In the genomic region with DNA sequence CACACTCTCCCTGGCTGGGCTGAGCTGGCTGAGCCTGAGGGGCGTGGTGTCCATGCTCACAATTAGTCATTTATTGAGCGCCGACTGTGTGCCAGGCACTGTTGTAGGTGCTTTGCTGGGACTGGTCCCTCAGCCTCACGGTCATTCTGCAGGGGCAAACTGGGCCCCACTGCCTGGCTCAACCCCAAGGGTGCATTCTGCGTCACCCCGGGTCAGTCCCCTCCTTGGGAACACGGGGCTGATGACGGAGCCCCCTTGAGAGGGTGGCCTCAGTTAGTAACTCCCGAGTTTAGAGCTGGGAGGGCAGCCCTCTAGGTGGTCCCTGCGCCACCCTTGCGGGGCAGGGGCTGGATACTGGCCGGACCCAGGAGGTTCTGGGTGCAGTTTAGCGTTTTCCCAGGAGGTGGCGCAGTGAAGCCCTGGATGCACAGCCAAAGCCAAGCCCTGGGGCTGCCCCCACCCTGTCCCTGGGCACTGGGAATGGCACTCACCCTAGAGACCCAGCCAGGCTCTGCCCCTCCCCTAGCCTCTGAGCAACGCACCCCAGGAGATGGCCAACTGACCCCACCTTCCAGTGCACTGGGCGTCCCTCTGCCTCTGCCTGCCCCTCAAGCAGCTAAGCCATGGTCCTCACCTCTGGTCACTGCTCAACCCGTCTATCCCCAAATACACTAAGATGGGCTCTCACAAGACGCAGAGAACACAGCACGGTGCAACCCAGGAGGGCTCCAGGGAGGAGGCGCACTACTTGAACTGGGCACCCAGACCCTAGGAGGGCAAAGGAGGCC, we compare ENCODE assay signal across 9 cellular contexts.
DNase-seq lines count a peak whose midpoint lies in the region; ATAC-seq and TF ChIP-seq lines count a peak whose summit lies in the region.
"Had no signal": no experiment of that assay in that cellular context is flagged by ENCODE, and none has a peak within 500 bp of the region (broad histone marks: within the 10 kb centered on the region; RNA-seq: fewer than 3 reads in every experiment).

No MANE protein-coding gene starts in this region.

- ATAC-seq in activated T-cell treated with anti-CD3 and anti-CD28 coated beads, Interleukin-2, amount 50 U/mL, for 72 hours (replicated peaks in 1 of 2): peak; percentile 36 to 38
- no peak for ATAC-seq in HG03139 (IDR thresholded peaks at IDR 0.05; ENCODE audit: unreplicated experiment)

- no peaks in the 10 kb centered on the region for H3K36me3 Mint-ChIP-seq in activated T-cell treated with anti-CD3 and anti-CD28 coated beads, Interleukin-2, amount 50 U/mL, for 72 hours (ENCODE audit: insufficient read depth in 2 of 2)
- H3K36me3 Mint-ChIP-seq: activated naive CD8-positive, alpha-beta T cell had no signal

- intact Hi-C loops in prostate gland (cut with DNase I): no loop called here

- TF ChIP-seq CTCF in foreskin fibroblast (IDR thresholded peaks at IDR 0.05; ENCODE audit: low read depth, low read length): peak; percentile 74
- TF ChIP-seq CTCF in prostate gland (IDR thresholded peaks at IDR 0.05): peak; percentile 40 to 84 (median 66)

- no peaks in the 10 kb centered on the region for H3K9me3 ChIP-seq in prostate gland

- H3K36me3 ChIP-seq in prostate gland: no peaks in the 10 kb centered on the region

- H3K27ac Mint-ChIP-seq in activated T-cell treated with anti-CD3 and anti-CD28 coated beads, Interleukin-2, amount 50 U/mL, for 72 hours: no peak overlapping the region
- H3K27ac Mint-ChIP-seq: activated naive CD8-positive, alpha-beta T cell had no signal

- H3K27ac ChIP-seq in prostate gland: peak overlapping the region; percentile 68 to 69

- H3K9me3 Mint-ChIP-seq in activated T-cell treated with anti-CD3 and anti-CD28 coated beads, Interleukin-2, amount 50 U/mL, for 72 hours: no peaks in the 10 kb centered on the region

- no peaks in the 10 kb centered on the region for H3K27me3 ChIP-seq in prostate gland (replicated peaks; ENCODE audit: insufficient read depth)

- WGBS in prostate gland: 62% methylated on average over 20 of the region's 20 CpGs

- H3K27me3 Mint-ChIP-seq in activated T-cell treated with anti-CD3 and anti-CD28 coated beads, Interleukin-2, amount 50 U/mL, for 72 hours (ENCODE audit: low read depth): no peaks in the 10 kb centered on the region
- H3K27me3 Mint-ChIP-seq: activated naive CD8-positive, alpha-beta T cell had no signal

- no peak overlapping the region for H3K4me3 Mint-ChIP-seq in activated T-cell treated with anti-CD3 and anti-CD28 coated beads, Interleukin-2, amount 50 U/mL, for 72 hours
- H3K4me3 Mint-ChIP-seq: activated naive CD8-positive, alpha-beta T cell had no signal

- peaks cover 13% of the 10 kb centered on the region for H3K4me1 Mint-ChIP-seq in activated T-cell treated with anti-CD3 and anti-CD28 coated beads, Interleukin-2, amount 50 U/mL, for 72 hours (ENCODE audit: low read depth)

- no peak overlapping the region for H3K4me3 ChIP-seq in foreskin fibroblast (ENCODE audit: low read depth in 1 of 2, low read length in 2 of 2)
- no peak overlapping the region for H3K4me3 ChIP-seq in prostate gland

- no peak for TF ChIP-seq POLR2A in prostate gland (IDR thresholded peaks at IDR 0.05)

- peak; percentile 32 for DNase-seq in NCI-H1092 treated with DMSO at 0.1 percent for 48 hours (lab: John Stamatoyannopoulos, UW)
- no peak for DNase-seq in NCI-H1092 (lab: John Stamatoyannopoulos, UW)
- DNase-seq in NCI-H69 (lab: John Stamatoyannopoulos, UW): peak; percentile 56
- peak; percentile 61 for DNase-seq in activated T-cell treated with anti-CD3 and anti-CD28 coated beads, Interleukin-2, amount 50 U/mL, for 72 hours
- DNase-seq in foreskin fibroblast: peak in 1 of 2 donors; percentile 64
- peak; percentile 34 for DNase-seq in prostate gland (ENCODE audit: low spot score)
- DNase-seq in HPDE6-E6E7 (ENCODE audit: extremely low spot score): no peak

- peaks cover 4% of the 10 kb centered on the region for H3K4me1 ChIP-seq in prostate gland (replicated peaks)

Comparison
In these comparisons a context has a peak if more than half of its experiments do, and no peak if none do; other contexts are left out.
1. DNase-seq: peak in NCI-H1092 treated with DMSO at 0.1 percent for 48 hours (single experiment), NCI-H69 (single experiment), activated T-cell treated with anti-CD3 and anti-CD28 coated beads, Interleukin-2, amount 50 U/mL, for 72 hours (2 of 2) and prostate gland (single experiment); none in NCI-H1092 (single experiment) and HPDE6-E6E7 (single experiment).